Comparison of ENCODE assay signal across 1 cellular context in the genomic region with DNA sequence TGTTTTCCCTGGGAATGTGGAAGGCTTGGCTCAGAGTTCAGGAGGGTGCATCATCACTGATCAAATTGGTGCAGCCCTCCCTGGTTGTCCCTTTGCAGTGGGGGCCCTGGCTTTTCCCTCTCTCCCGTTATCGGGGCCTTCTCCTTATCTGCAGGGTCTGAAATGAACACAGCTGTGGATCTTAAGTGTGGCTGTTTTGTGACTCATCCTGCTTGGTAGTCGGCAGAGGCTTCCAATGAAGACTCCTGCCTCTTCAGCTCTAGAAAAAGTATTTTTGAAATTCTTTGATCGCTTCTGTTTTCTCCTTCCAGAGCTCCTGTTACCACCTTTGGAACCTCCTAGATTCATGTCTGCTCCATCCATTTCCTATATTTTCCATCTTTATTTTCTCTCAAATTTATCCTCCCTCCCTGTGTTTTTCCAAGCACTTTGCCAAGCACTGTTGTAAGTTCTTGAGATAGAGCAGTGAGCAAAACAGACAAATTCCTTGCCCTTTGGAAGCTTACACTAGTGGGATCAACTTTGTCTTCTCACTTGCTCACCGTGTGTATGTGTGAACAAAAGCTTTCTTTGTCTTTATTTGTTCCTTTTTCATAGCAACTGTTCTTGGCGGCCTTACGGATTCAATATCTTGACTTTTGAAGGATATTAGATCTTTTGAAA.
TF ChIP-seq lines count a peak whose summit lies in the region.

No MANE protein-coding gene starts in this region.

TF ChIP-seq in SK-N-SH, 30 proteins besides CTCF, POLR2A, EP300 and RAD21 (continued from another document):
- TF ChIP-seq PBX3 (IDR thresholded peaks at IDR 0.05) (no peak), JUND (IDR thresholded peaks at IDR 0.05) (peak; percentile 27; the same call in 1 of the 2 replicates), POLR2AphosphoS5 (IDR thresholded peaks at IDR 0.05; ENCODE audit: low read depth, low read length) (no peak), FOXM1 (IDR thresholded peaks at IDR 0.05; ENCODE audit: low read depth) (no peak), TCF12 (IDR thresholded peaks at IDR 0.05) (peak; percentile 14; the same call in 1 of the 2 replicates), USF1 (IDR thresholded peaks at IDR 0.05; ENCODE audit: borderline replicate concordance, low read depth) (no peak), FOXJ3 (CRISPR knock-in tag; IDR thresholded peaks at IDR 0.05) (no peak), SMC3 (IDR thresholded peaks at IDR 0.05; ENCODE audit: low read depth, low read length) (no peak), FOSL2 (IDR thresholded peaks at IDR 0.05; ENCODE audit: borderline replicate concordance, low read depth) (peak; percentile 62), NRF1 (IDR thresholded peaks at IDR 0.05; ENCODE audit: low read depth, low read length) (no peak), USF2 (IDR thresholded peaks at IDR 0.05; ENCODE audit: borderline replicate concordance, low read depth, low read length) (no peak), TEAD4 (IDR thresholded peaks at IDR 0.05; ENCODE audit: borderline replicate concordance, insufficient read depth) (no peak), RXRA (IDR thresholded peaks at IDR 0.05; ENCODE audit: borderline replicate concordance, low read depth) (no peak)
- TF ChIP-seq, protein P1, sequence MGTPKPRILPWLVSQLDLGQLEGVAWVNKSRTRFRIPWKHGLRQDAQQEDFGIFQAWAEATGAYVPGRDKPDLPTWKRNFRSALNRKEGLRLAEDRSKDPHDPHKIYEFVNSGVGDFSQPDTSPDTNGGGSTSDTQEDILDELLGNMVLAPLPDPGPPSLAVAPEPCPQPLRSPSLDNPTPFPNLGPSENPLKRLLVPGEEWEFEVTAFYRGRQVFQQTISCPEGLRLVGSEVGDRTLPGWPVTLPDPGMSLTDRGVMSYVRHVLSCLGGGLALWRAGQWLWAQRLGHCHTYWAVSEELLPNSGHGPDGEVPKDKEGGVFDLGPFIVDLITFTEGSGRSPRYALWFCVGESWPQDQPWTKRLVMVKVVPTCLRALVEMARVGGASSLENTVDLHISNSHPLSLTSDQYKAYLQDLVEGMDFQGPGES (IDR thresholded peaks at IDR 0.05; ENCODE audit: low read depth, low read length): no peak
